ENCODE assay signal across 8 cellular contexts in the genomic region with DNA sequence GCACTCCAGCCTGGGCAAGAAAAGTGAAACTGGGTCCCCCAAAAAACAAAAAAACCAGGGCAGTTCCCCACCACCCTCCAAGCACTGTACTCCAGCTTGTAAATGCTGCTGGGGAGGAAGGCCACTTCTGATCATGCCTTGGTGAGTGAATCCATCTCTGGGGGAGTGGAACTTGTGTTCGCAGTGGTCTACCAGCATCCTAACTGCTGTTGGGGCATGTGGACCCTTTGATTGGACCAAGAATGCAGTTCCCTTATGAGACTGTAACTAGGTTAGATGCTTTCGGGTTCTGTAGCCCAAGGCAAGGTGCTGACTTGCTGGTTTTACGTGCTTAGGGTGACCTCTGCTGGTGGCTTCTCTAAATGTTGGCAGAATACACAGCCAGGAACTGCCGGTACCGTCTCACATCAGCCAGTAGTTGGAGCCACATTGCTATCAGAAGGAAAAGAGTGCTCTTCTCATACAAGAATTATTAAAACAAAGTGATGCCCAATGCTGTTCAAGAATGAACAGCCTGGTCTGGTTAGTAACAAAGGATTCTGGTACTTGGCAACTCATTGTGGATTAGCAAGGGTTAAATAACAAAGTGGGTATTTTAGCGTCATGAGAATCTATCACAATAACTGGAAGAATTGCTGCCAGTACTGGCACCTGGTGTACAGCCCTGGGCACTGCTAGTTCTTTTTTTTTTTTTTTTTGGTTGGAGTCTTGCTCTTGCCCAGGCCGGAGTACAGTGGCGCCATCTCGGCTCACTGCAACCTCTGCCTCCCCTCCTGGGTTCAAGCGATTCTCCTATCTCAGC. TPM values are rescaled to one million over a fixed set of nuclear protein-coding genes. Genes with fewer than 3 reads are reported as not detected.
A peak's percentile ranks its signal among the peaks of the same experiment; 100 is the strongest.
DNase-seq lines count a peak whose midpoint lies in the region; ATAC-seq and TF ChIP-seq lines count a peak whose summit lies in the region.

No MANE protein-coding gene starts in this region.

- H3K9ac ChIP-seq in liver (ENCODE audit: low read depth in 1 of 2, low read length in 2 of 2), result no peak overlapping the region

- no peaks in the 10 kb centered on the region for H3K27me3 Mint-ChIP-seq in CD4-positive, CD25-positive, alpha-beta regulatory T cell
- no peaks in the 10 kb centered on the region for H3K27me3 Mint-ChIP-seq in activated CD4-positive, alpha-beta T cell treated with anti-CD3 and anti-CD28 coated beads, Interleukin-2, amount 10 ng/mL, durations not matched to agents 7 days and 5 days

- CTCF ChIA-PET in activated CD4-positive, alpha-beta T cell treated with anti-CD3 and anti-CD28 coated beads, Interleukin-2, amount 10 ng/mL, durations not matched to agents 7 days and 5 days (lab: Charles Lee), result interaction anchor here (0.5 to 3.3 kb wide), 28 partner anchors 9 to 472 kb away, joined by 3 to 22 read pairs (median 4); a partner anchor contains a TSS

- no peak overlapping the region for H3K4me3 ChIP-seq in CD4-positive, CD25-positive, alpha-beta regulatory T cell (ENCODE audit: low read depth, low read length)
- no peak overlapping the region for H3K4me3 ChIP-seq in liver (ENCODE audit: low read depth in 1 of 3, low read length in 3 of 3)

- H3K36me3 ChIP-seq in CD4-positive, CD25-positive, alpha-beta regulatory T cell (ENCODE audit: control insufficient read depth, insufficient read depth, low read length), result no peaks in the 10 kb centered on the region
- H3K36me3 ChIP-seq in liver (ENCODE audit: control insufficient read depth in 4 of 4, insufficient read depth in 3 of 4, low read depth in 1 of 4, low read length in 3 of 4), result peaks cover 0 to 2% (median 0%) of the 10 kb centered on the region in 4 donors

- peak overlapping the region; percentile 48 to 77 (median 66) for H3K27ac Mint-ChIP-seq in CD4-positive, CD25-positive, alpha-beta regulatory T cell
- H3K27ac Mint-ChIP-seq in activated CD4-positive, alpha-beta T cell treated with anti-CD3 and anti-CD28 coated beads, Interleukin-2, amount 10 ng/mL, durations not matched to agents 7 days and 5 days, result peak overlapping the region; percentile 87

- peak; percentile 99 to 100 for ATAC-seq in CD4-positive, CD25-positive, alpha-beta regulatory T cell (ENCODE audit: low read depth in 2 of 2)
- peak; percentile 91 for ATAC-seq in GM19438 (IDR thresholded peaks at IDR 0.05; ENCODE audit: low read depth, unreplicated experiment)
- peak; percentile 88 for ATAC-seq in HG03571 (IDR thresholded peaks at IDR 0.05; ENCODE audit: unreplicated experiment)

- 18% methylated on average over 10 of the region's 10 CpGs for WGBS in liver

- H3K4me1 Mint-ChIP-seq in CD4-positive, CD25-positive, alpha-beta regulatory T cell, result peaks cover 5 to 8% (median 6%) of the 10 kb centered on the region in 4 donors
- peaks cover 7% of the 10 kb centered on the region for H3K4me1 Mint-ChIP-seq in activated CD4-positive, alpha-beta T cell treated with anti-CD3 and anti-CD28 coated beads, Interleukin-2, amount 10 ng/mL, durations not matched to agents 7 days and 5 days

- H3K4me3 Mint-ChIP-seq in CD4-positive, CD25-positive, alpha-beta regulatory T cell, result peak overlapping the region in 1 of 4 donors; percentile 3
- H3K4me3 Mint-ChIP-seq in activated CD4-positive, alpha-beta T cell treated with anti-CD3 and anti-CD28 coated beads, Interleukin-2, amount 10 ng/mL, durations not matched to agents 7 days and 5 days, result no peak overlapping the region

- peak; percentile 98 for TF ChIP-seq RAD21 in liver (IDR thresholded peaks at IDR 0.05)

- H3K4me1 ChIP-seq in CD4-positive, CD25-positive, alpha-beta regulatory T cell (ENCODE audit: control insufficient read depth, insufficient read depth, low read length, poor library complexity, severe bottlenecking), result no peaks in the 10 kb centered on the region
- H3K4me1 ChIP-seq in liver (ENCODE audit: control insufficient read depth in 4 of 4, insufficient read depth in 4 of 4, low read length in 3 of 4), result no peaks in the 10 kb centered on the region

- H3K9me3 Mint-ChIP-seq in CD4-positive, CD25-positive, alpha-beta regulatory T cell, result peaks cover 0 to 3% (median 0%) of the 10 kb centered on the region in 7 donors
- H3K9me3 Mint-ChIP-seq in activated CD4-positive, alpha-beta T cell treated with anti-CD3 and anti-CD28 coated beads, Interleukin-2, amount 10 ng/mL, durations not matched to agents 7 days and 5 days, result no peaks in the 10 kb centered on the region

- peak; percentile 86 to 97 (median 94) for DNase-seq in CD4-positive, CD25-positive, alpha-beta regulatory T cell
- DNase-seq in NCI-H748 treated with DMSO at 0.1 percent for 48 hours (lab: John Stamatoyannopoulos, UW) (peak; percentile 91), dedifferentiated amniotic fluid mesenchymal stem cell (ENCODE audit: extremely low spot score) (peak; percentile 97)
- peak; percentile 97 for DNase-seq in activated CD4-positive, alpha-beta T cell treated with anti-CD3 and anti-CD28 coated beads, Interleukin-2, amount 10 ng/mL, durations not matched to agents 7 days and 5 days
- peak; percentile 84 to 87 (median 84) for DNase-seq in stimulated activated CD4-positive, alpha-beta T cell treated with anti-CD3 and anti-CD28 coated beads, TNF-alpha, amount 100 ng/mL, for 48 hours (ENCODE audit: low read depth in 3 of 3)

- TF ChIP-seq CTCF in liver (IDR thresholded peaks at IDR 0.05; ENCODE audit: low read depth, low read length, missing input control), result peak; percentile 99

- no peaks in the 10 kb centered on the region for H3K27me3 ChIP-seq in CD4-positive, CD25-positive, alpha-beta regulatory T cell (ENCODE audit: control insufficient read depth, insufficient read depth, low read length)
- no peaks in the 10 kb centered on the region for H3K27me3 ChIP-seq in liver (ENCODE audit: control insufficient read depth in 4 of 4, insufficient read depth in 4 of 4, low read length in 3 of 4)

- no peaks in the 10 kb centered on the region for H3K36me3 Mint-ChIP-seq in CD4-positive, CD25-positive, alpha-beta regulatory T cell
- peaks cover 4% of the 10 kb centered on the region for H3K36me3 Mint-ChIP-seq in activated CD4-positive, alpha-beta T cell treated with anti-CD3 and anti-CD28 coated beads, Interleukin-2, amount 10 ng/mL, durations not matched to agents 7 days and 5 days (ENCODE audit: low read depth)

- POLR2A ChIA-PET in activated CD4-positive, alpha-beta T cell treated with anti-CD3 and anti-CD28 coated beads, Interleukin-2, amount 10 ng/mL, durations not matched to agents 7 days and 5 days (lab: Charles Lee), result no interaction called here

- H3K27ac ChIP-seq in CD4-positive, CD25-positive, alpha-beta regulatory T cell (ENCODE audit: insufficient read depth, low read length, poor library complexity, severe bottlenecking), result peak overlapping the region; percentile 55
- H3K27ac ChIP-seq in liver (ENCODE audit: low read depth in 1 of 2, low read length in 2 of 2), result no peak overlapping the region

- no peaks in the 10 kb centered on the region for H3K9me3 ChIP-seq in CD4-positive, CD25-positive, alpha-beta regulatory T cell (ENCODE audit: control insufficient read depth in 2 of 2, low read length in 2 of 2)
- H3K9me3 ChIP-seq in liver (ENCODE audit: control insufficient read depth in 4 of 4, low read length in 3 of 4), result no peaks in the 10 kb centered on the region

TF ChIP-seq in liver, 16 proteins besides CTCF, POLR2A, EP300 and RAD21 (continues in another document):
- TF ChIP-seq TAF1 (conservative IDR thresholded peaks at IDR 0.05) (no peak), HNF4A (conservative IDR thresholded peaks at IDR 0.05) (peak in 1 of 2 donors; percentile 5), RXRA (IDR thresholded peaks at IDR 0.05) (peak in 1 of 2 donors; percentile 22)
- TF ChIP-seq, protein P1, sequence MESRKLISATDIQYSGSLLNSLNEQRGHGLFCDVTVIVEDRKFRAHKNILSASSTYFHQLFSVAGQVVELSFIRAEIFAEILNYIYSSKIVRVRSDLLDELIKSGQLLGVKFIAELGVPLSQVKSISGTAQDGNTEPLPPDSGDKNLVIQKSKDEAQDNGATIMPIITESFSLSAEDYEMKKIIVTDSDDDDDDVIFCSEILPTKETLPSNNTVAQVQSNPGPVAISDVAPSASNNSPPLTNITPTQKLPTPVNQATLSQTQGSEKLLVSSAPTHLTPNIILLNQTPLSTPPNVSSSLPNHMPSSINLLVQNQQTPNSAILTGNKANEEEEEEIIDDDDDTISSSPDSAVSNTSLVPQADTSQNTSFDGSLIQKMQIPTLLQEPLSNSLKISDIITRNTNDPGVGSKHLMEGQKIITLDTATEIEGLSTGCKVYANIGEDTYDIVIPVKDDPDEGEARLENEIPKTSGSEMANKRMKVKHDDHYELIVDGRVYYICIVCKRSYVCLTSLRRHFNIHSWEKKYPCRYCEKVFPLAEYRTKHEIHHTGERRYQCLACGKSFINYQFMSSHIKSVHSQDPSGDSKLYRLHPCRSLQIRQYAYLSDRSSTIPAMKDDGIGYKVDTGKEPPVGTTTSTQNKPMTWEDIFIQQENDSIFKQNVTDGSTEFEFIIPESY (IDR thresholded peaks at IDR 0.05), result no peak

RNA-seq across cellular contexts. Expression of a gene that starts 13.0 kb away (rescaled TPM):
- total RNA-seq in CD4-positive, CD25-positive, alpha-beta regulatory T cell, result 61.3 TPM
- 10 to 100 TPM; 16.7 to 20.7 (median 18.6) TPM for polyA plus RNA-seq in CD4-positive, CD25-positive, alpha-beta regulatory T cell
- 10 to 100 TPM; 50.4 to 54.4 TPM for total RNA-seq in activated CD4-positive, alpha-beta T cell treated with anti-CD3 and anti-CD28 coated beads, Interleukin-2, amount 10 ng/mL, durations not matched to agents 7 days and 5 days
- 10 to 100 TPM; 15.9 to 18.2 TPM for total RNA-seq in liver
- 10 to 100 TPM in 1 of 2 donors, 1 to 10 TPM in 1; 6.3 to 12.6 TPM for polyA plus RNA-seq in liver

RNA-seq across cellular contexts. Expression of a gene that starts 13.3 kb away (rescaled TPM):
- 41.8 TPM for total RNA-seq in CD4-positive, CD25-positive, alpha-beta regulatory T cell
- 100 to 1,000 TPM; 134 to 170 (median 148) TPM for polyA plus RNA-seq in CD4-positive, CD25-positive, alpha-beta regulatory T cell
- total RNA-seq in activated CD4-positive, alpha-beta T cell treated with anti-CD3 and anti-CD28 coated beads, Interleukin-2, amount 10 ng/mL, durations not matched to agents 7 days and 5 days, result 100 to 1,000 TPM; 223 to 236 TPM
- total RNA-seq in liver, result 10 to 100 TPM; 10.7 to 11.1 TPM
- polyA plus RNA-seq in liver, result 10 to 100 TPM; 83.0 to 100.0 TPM

RNA-seq across cellular contexts. Expression of a gene that starts 22.8 kb away (rescaled TPM):
- total RNA-seq in CD4-positive, CD25-positive, alpha-beta regulatory T cell, result not detected
- polyA plus RNA-seq in CD4-positive, CD25-positive, alpha-beta regulatory T cell, result not detected
- total RNA-seq in activated CD4-positive, alpha-beta T cell treated with anti-CD3 and anti-CD28 coated beads, Interleukin-2, amount 10 ng/mL, durations not matched to agents 7 days and 5 days, result not detected
- not detected for total RNA-seq in liver
- polyA plus RNA-seq in liver, result not detected

RNA-seq across cellular contexts. Expression of a gene that starts 27.5 kb away (rescaled TPM):
- total RNA-seq in CD4-positive, CD25-positive, alpha-beta regulatory T cell, result 94.0 TPM
- 10 to 100 TPM; 15.8 to 22.7 (median 19.8) TPM for polyA plus RNA-seq in CD4-positive, CD25-positive, alpha-beta regulatory T cell
- total RNA-seq in activated CD4-positive, alpha-beta T cell treated with anti-CD3 and anti-CD28 coated beads, Interleukin-2, amount 10 ng/mL, durations not matched to agents 7 days and 5 days, result 10 to 100 TPM; 79.6 to 81.7 TPM
- 10 to 100 TPM; 15.1 to 24.3 TPM for total RNA-seq in liver
- polyA plus RNA-seq in liver, result 10 to 100 TPM; 13.6 to 15.1 TPM

RNA-seq across cellular contexts. Expression of a gene that starts 37.3 kb away (rescaled TPM):
- total RNA-seq in CD4-positive, CD25-positive, alpha-beta regulatory T cell, result not detected
- not detected for polyA plus RNA-seq in CD4-positive, CD25-positive, alpha-beta regulatory T cell
- not detected for total RNA-seq in activated CD4-positive, alpha-beta T cell treated with anti-CD3 and anti-CD28 coated beads, Interleukin-2, amount 10 ng/mL, durations not matched to agents 7 days and 5 days
- under 1 TPM in 1 of 2 donors, not detected in 1; 0.17 TPM for total RNA-seq in liver
- not detected for polyA plus RNA-seq in liver
